ENCODE assay signal across 1 cellular context in the genomic region with DNA sequence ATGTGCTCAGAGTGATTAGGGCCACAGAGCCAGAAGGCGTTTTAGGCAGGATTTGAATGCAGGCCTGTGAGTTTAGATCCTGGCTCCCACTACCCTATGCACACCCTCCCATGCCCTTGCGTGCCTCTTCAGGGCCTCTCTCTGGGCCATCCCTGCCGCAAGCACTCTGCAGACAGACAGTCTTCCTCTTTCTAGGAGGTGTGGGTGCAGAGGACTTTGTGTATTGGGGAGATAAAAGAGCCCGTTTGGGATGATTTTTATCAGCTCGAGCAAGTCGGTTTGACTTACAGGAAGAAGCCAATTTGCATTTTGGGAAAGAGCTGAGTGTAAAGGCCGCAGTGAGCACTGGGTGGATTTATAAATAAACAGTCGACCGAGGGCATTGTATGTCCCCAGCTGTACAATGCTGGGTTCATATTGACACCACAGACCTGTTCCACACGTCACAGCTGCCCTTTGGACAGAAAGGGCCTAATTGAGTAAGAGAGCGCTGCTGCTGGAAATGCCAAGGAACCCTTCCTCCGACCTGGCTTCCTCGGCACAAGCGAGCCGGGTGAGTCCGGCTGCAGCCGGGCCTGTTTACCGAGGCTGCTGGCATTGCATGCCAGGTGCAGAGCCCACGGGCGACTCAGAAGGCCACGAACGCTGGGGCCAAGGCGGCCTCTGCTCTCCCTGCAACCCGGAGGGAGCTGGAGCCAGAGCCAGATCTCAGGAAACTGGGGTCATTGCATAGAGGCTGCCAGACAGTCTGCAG.
TF ChIP-seq lines count a peak whose summit lies in the region.

No MANE protein-coding gene starts in this region.

TF ChIP-seq in GM12878, 131 proteins besides CTCF, POLR2A, EP300 and RAD21 (continued from another document):
- TF ChIP-seq, protein P1, sequence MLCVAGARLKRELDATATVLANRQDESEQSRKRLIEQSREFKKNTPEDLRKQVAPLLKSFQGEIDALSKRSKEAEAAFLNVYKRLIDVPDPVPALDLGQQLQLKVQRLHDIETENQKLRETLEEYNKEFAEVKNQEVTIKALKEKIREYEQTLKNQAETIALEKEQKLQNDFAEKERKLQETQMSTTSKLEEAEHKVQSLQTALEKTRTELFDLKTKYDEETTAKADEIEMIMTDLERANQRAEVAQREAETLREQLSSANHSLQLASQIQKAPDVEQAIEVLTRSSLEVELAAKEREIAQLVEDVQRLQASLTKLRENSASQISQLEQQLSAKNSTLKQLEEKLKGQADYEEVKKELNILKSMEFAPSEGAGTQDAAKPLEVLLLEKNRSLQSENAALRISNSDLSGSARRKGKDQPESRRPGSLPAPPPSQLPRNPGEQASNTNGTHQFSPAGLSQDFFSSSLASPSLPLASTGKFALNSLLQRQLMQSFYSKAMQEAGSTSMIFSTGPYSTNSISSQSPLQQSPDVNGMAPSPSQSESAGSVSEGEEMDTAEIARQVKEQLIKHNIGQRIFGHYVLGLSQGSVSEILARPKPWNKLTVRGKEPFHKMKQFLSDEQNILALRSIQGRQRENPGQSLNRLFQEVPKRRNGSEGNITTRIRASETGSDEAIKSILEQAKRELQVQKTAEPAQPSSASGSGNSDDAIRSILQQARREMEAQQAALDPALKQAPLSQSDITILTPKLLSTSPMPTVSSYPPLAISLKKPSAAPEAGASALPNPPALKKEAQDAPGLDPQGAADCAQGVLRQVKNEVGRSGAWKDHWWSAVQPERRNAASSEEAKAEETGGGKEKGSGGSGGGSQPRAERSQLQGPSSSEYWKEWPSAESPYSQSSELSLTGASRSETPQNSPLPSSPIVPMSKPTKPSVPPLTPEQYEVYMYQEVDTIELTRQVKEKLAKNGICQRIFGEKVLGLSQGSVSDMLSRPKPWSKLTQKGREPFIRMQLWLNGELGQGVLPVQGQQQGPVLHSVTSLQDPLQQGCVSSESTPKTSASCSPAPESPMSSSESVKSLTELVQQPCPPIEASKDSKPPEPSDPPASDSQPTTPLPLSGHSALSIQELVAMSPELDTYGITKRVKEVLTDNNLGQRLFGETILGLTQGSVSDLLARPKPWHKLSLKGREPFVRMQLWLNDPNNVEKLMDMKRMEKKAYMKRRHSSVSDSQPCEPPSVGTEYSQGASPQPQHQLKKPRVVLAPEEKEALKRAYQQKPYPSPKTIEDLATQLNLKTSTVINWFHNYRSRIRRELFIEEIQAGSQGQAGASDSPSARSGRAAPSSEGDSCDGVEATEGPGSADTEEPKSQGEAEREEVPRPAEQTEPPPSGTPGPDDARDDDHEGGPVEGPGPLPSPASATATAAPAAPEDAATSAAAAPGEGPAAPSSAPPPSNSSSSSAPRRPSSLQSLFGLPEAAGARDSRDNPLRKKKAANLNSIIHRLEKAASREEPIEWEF (IDR thresholded peaks at IDR 0.05; ENCODE audit: insufficient replicate concordance, low read depth, low read length) = no peak
- TF ChIP-seq NRF1 (conservative IDR thresholded peaks at IDR 0.05; ENCODE audit: low read depth, low read length) (no peak), ZNF274 (IDR thresholded peaks at IDR 0.05; ENCODE audit: insufficient read depth, insufficient read length) (no peak)
